In the genomic region with DNA sequence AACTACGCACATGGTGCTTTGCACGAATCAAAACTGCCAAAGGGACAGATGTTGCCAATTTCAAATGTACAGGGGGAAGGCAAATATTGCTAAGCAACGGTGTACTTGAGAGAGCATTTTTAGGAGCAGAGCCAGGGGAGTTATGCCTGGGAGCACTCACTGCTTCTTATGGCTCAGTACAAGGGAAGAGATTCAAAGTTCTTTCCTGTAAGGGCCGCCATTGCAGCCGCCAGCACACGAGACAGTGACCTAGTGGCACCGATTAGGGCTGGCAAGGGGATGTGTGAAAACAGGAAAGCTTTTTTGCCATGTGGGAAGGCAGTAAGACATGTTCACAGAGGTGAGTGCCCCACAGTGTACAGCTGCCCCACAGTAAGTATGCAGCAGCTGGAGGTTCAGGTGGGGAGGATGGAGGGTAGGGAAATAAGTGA, we compare ENCODE assay signal across 9 cellular contexts.
A peak's percentile ranks its signal among the peaks of the same experiment; 100 is the strongest.
DNase-seq lines count a peak whose midpoint lies in the region; ATAC-seq, FAIRE-seq and TF ChIP-seq lines count a peak whose summit lies in the region.
"Had no signal": no experiment of that assay in that cellular context is flagged by ENCODE, and none has a peak within 500 bp of the region (broad histone marks: within the 10 kb centered on the region; RNA-seq: fewer than 3 reads in every experiment).

No MANE protein-coding gene starts in this region.

- ATAC-seq in GM21367 (IDR thresholded peaks at IDR 0.05; ENCODE audit: unreplicated experiment), result no peak
- no peak for ATAC-seq in HG02981 (IDR thresholded peaks at IDR 0.05; ENCODE audit: unreplicated experiment)
- ATAC-seq: naive thymus-derived CD4-positive, alpha-beta T cell had no signal

- H3K36me3 Mint-ChIP-seq in astrocyte (ENCODE audit: low read depth, unreplicated experiment), result peaks cover 6% of the 10 kb centered on the region

- no peak overlapping the region for H3K23ac ChIP-seq in mesenchymal stem cell (ENCODE audit: low read length in 2 of 2)

- H3K14ac ChIP-seq in mesenchymal stem cell (ENCODE audit: low read length in 2 of 2), result no peak overlapping the region

- DNase-seq in DMS 273 treated with DMSO at 0.1 percent for 48 hours (lab: John Stamatoyannopoulos, UW), result peak; percentile 89
- peak; percentile 61 to 91 for DNase-seq in NCI-H2081 (lab: John Stamatoyannopoulos, UW)
- DNase-seq in astrocyte (ENCODE audit: low read depth), result no peak
- DNase-seq in mesenchymal stem cell, result no peak
- no peak for DNase-seq in germinal center (ENCODE audit: low spot score)
- DNase-seq: naive thymus-derived CD4-positive, alpha-beta T cell had no signal

- H2AK5ac ChIP-seq in mesenchymal stem cell (ENCODE audit: low read length, severe bottlenecking), result no peak overlapping the region

- H3K4me2 ChIP-seq in astrocyte (ENCODE audit: low read length), result no peak overlapping the region
- no peak overlapping the region for H3K4me2 ChIP-seq in mesenchymal stem cell (ENCODE audit: low read length, poor library complexity, severe bottlenecking)

- no peak overlapping the region for H4K91ac ChIP-seq in mesenchymal stem cell (ENCODE audit: low read length)

- H2AFZ ChIP-seq in astrocyte (ENCODE audit: low read depth, low read length), result no peak overlapping the region
- H2AFZ ChIP-seq in mesenchymal stem cell (ENCODE audit: low read depth, low read length), result no peak overlapping the region

- no peak overlapping the region for H3K27ac ChIP-seq in astrocyte (ENCODE audit: low read depth, low read length)
- peak overlapping the region; percentile 61 for H3K27ac ChIP-seq in muscle layer of colon (ENCODE audit: low read depth, low read length)
- H3K27ac ChIP-seq in mesenchymal stem cell (ENCODE audit: low read length, poor library complexity, severe bottlenecking), result no peak overlapping the region

- H3K9me3 ChIP-seq in astrocyte (ENCODE audit: insufficient read depth, low read depth, low read length) (no peaks in the 10 kb centered on the region), muscle layer of colon (ENCODE audit: low read length) (no peaks in the 10 kb centered on the region), mesenchymal stem cell (ENCODE audit: control insufficient read depth, low read length) (no peaks in the 10 kb centered on the region)

- peak overlapping the region; percentile 12 for H3K4me3 Mint-ChIP-seq in astrocyte (ENCODE audit: unreplicated experiment)

- peak overlapping the region; percentile 53 for H3K27ac Mint-ChIP-seq in astrocyte (ENCODE audit: unreplicated experiment)

- H3K27me3 ChIP-seq in astrocyte (ENCODE audit: insufficient read depth, low read length) (no peaks in the 10 kb centered on the region), muscle layer of colon (ENCODE audit: control insufficient read depth in 1 of 2, insufficient read depth in 2 of 2, low read length in 2 of 2) (no peaks in the 10 kb centered on the region), mesenchymal stem cell (ENCODE audit: control insufficient read depth in 1 of 2, insufficient read depth in 1 of 2, low read length in 2 of 2) (no peaks in the 10 kb centered on the region)

- no peak overlapping the region for H4K8ac ChIP-seq in mesenchymal stem cell (ENCODE audit: low read length)

- H3K4me1 Mint-ChIP-seq in astrocyte (ENCODE audit: low read depth, unreplicated experiment), result peaks cover 21% of the 10 kb centered on the region

- H3K79me2 ChIP-seq in astrocyte (ENCODE audit: insufficient read depth, low read length), result peaks cover 7% of the 10 kb centered on the region

- H3K79me1 ChIP-seq in mesenchymal stem cell (replicated peaks; ENCODE audit: low read length, poor library complexity, severe bottlenecking), result peaks cover 28% of the 10 kb centered on the region

- no peak overlapping the region for H2BK12ac ChIP-seq in mesenchymal stem cell (ENCODE audit: low read length in 2 of 2)

- no peak overlapping the region for H3K18ac ChIP-seq in mesenchymal stem cell (ENCODE audit: low read depth in 1 of 2, low read length in 2 of 2)

- WGBS in mesenchymal stem cell, result 93% methylated on average over 7 of the region's 7 CpGs

- no peak for FAIRE-seq in astrocyte (lab: Jason Lieb, UNC)

- no peak overlapping the region for H3K9ac ChIP-seq in astrocyte (ENCODE audit: low read length)
- peak overlapping the region; percentile 20 for H3K9ac ChIP-seq in muscle layer of colon (ENCODE audit: low read length)
- no peak overlapping the region for H3K9ac ChIP-seq in mesenchymal stem cell (ENCODE audit: low read length)

- H3K4me3 ChIP-seq in astrocyte (ENCODE audit: insufficient read depth, low read depth, low read length), result no peak overlapping the region
- H3K4me3 ChIP-seq in muscle layer of colon (ENCODE audit: low read depth in 1 of 2, low read length in 2 of 2), result peak overlapping the region; percentile 21 to 29
- H3K4me3 ChIP-seq in mesenchymal stem cell (ENCODE audit: insufficient read depth in 1 of 2, low read depth in 1 of 2, low read length in 2 of 2), result no peak overlapping the region

- no peak overlapping the region for H2BK120ac ChIP-seq in mesenchymal stem cell (ENCODE audit: low read depth, low read length)

- H3K27me3 Mint-ChIP-seq in astrocyte (ENCODE audit: low read depth, unreplicated experiment), result no peaks in the 10 kb centered on the region
- H3K27me3 Mint-ChIP-seq: naive thymus-derived CD4-positive, alpha-beta T cell had no signal

- no peak overlapping the region for H2BK5ac ChIP-seq in mesenchymal stem cell (ENCODE audit: low read depth, low read length, poor library complexity, severe bottlenecking)

- H3K4me1 ChIP-seq in astrocyte (ENCODE audit: insufficient read depth, low read length) (no peaks in the 10 kb centered on the region), muscle layer of colon (ENCODE audit: insufficient read depth, low read length) (peaks cover 79% of the 10 kb centered on the region), mesenchymal stem cell (ENCODE audit: control insufficient read depth, insufficient read depth, low read depth, low read length) (peaks cover 1% of the 10 kb centered on the region)

- H4K20me1 ChIP-seq in astrocyte (ENCODE audit: insufficient read depth, low read length), result peaks cover 40% of the 10 kb centered on the region

- H3K4ac ChIP-seq in mesenchymal stem cell (ENCODE audit: low read depth in 1 of 2, low read length in 2 of 2), result no peak overlapping the region

- TF ChIP-seq CTCF in astrocyte (IDR thresholded peaks at IDR 0.05; ENCODE audit: insufficient read depth, low read depth, low read length), result no peak

- no peaks in the 10 kb centered on the region for H3K36me3 ChIP-seq in astrocyte (ENCODE audit: insufficient read depth, low read length)
- H3K36me3 ChIP-seq in muscle layer of colon (ENCODE audit: insufficient read depth, low read length), result peaks cover 1% of the 10 kb centered on the region
- H3K36me3 ChIP-seq in mesenchymal stem cell (ENCODE audit: control insufficient read depth in 1 of 2, insufficient read depth in 2 of 2, low read depth in 1 of 2, low read length in 2 of 2), result no peaks in the 10 kb centered on the region

- no peak overlapping the region for H2BK15ac ChIP-seq in mesenchymal stem cell (ENCODE audit: low read depth, poor library complexity, severe bottlenecking)

- H3K9me3 Mint-ChIP-seq in astrocyte (ENCODE audit: unreplicated experiment), result no peaks in the 10 kb centered on the region
- H3K9me3 Mint-ChIP-seq: naive thymus-derived CD4-positive, alpha-beta T cell had no signal

Comparison
In these comparisons a context has a peak if more than half of its experiments do, and no peak if none do; other contexts are left out.
1. DNase-seq: peak in DMS 273 treated with DMSO at 0.1 percent for 48 hours (single experiment) and NCI-H2081 (2 of 2); none in astrocyte (single experiment), mesenchymal stem cell (single experiment) and germinal center (single experiment).
2. H3K4me3 ChIP-seq: peak in muscle layer of colon (2 of 2); none in astrocyte (single experiment) and mesenchymal stem cell (0 of 2).